1 cellular context compared by ENCODE assay signal in the genomic region with DNA sequence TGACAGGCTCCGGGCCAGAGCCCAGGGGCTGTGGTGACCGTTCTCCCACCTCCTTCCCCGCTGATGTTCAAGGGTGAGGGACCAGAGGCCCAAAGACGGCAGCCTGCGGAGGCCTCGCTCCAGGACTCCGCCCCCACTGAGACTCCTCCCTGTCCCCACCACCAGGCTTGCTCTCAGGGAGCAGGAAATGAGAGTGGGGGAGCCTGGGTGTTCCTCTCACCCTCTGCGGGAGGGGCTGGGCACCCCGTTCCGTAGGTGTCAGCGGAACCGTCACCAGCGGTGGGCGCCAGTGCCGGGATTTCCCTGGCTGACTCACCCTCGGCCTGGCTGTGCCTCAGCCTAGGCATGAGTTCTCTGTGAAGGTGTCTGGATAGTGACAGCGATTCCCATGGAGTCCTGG.
TF ChIP-seq lines count a peak whose summit lies in the region.

No MANE protein-coding gene starts in this region.

TF ChIP-seq in GM23338, 12 proteins besides CTCF, POLR2A, EP300 and RAD21 (continued from another document):
- no peak for TF ChIP-seq NANOG (IDR thresholded peaks at IDR 0.05; ENCODE audit: borderline replicate concordance)
- TF ChIP-seq POLR2AphosphoS5 (IDR thresholded peaks at IDR 0.05; ENCODE audit: low read depth), result no peak
- no peak for TF ChIP-seq ZNF331 (CRISPR knock-in tag; IDR thresholded peaks at IDR 0.05; ENCODE audit: low read depth)
- no peak for TF ChIP-seq ZNF462 (CRISPR knock-in tag; IDR thresholded peaks at IDR 0.05)
- TF ChIP-seq JUNB (IDR thresholded peaks at IDR 0.05; ENCODE audit: unreplicated experiment), result no peak
